Comparison of ENCODE assay signal across 9 cellular contexts in genomic region chr2:222319576-222320440, GRCh38. TPM values are rescaled to one million over a fixed set of nuclear protein-coding genes. Genes with fewer than 3 reads are reported as not detected.
DNase-seq lines count a peak whose midpoint lies in the region; ATAC-seq, FAIRE-seq and TF ChIP-seq lines count a peak whose summit lies in the region.
"Had no signal": no experiment of that assay in that cellular context is flagged by ENCODE, and none has a peak within 500 bp of the region (broad histone marks: within the 10 kb centered on the region; RNA-seq: fewer than 3 reads in every experiment).

No MANE protein-coding gene starts in this region.

- TF ChIP-seq CTCF in CD4-positive, alpha-beta T cell (IDR thresholded peaks at IDR 0.05): no peak
- TF ChIP-seq CTCF in breast epithelium (IDR thresholded peaks at IDR 0.05): no peak
- 0 out of 2 replicates have a peak, but pooled peaks have one; percentile 10 for TF ChIP-seq CTCF in HepG2 (CRISPR knock-in tag; IDR thresholded peaks at IDR 0.05)
- no peak for TF ChIP-seq CTCF in thyroid gland (IDR thresholded peaks at IDR 0.05)

- H3K79me2 ChIP-seq in HepG2 (ENCODE audit: insufficient read depth, low read length): no peaks in the 10 kb centered on the region

- no peaks in the 10 kb centered on the region; the same call in 1 of the 2 replicates for H4K20me1 ChIP-seq in HepG2 (ENCODE audit: insufficient read depth, low read length)

- H3K27me3 ChIP-seq in CD4-positive, alpha-beta T cell (ENCODE audit: control insufficient read depth, insufficient read depth, low read length): peaks cover 50% of the 10 kb centered on the region
- H3K27me3 ChIP-seq in breast epithelium: peaks cover 0 to 38% of the 10 kb centered on the region in 2 donors
- H3K27me3 ChIP-seq in HepG2 (ENCODE audit: control insufficient read depth in 1 of 2, insufficient read depth in 2 of 2, low read length in 2 of 2): peaks cover 12 to 37% of the 10 kb centered on the region in 2 experiments
- no peaks in the 10 kb centered on the region for H3K27me3 ChIP-seq in thyroid gland

- H3K4me1 ChIP-seq in breast epithelium (no peaks in the 10 kb centered on the region), HepG2 (ENCODE audit: insufficient read depth, low read length) (peaks cover 15% of the 10 kb centered on the region), thyroid gland (peaks cover 0 to 4% of the 10 kb centered on the region in 2 donors)

- no peak overlapping the region for H2AFZ ChIP-seq in HepG2 (ENCODE audit: low read length)

- ATAC-seq in CD4-positive, alpha-beta T cell (ENCODE audit: poor library complexity): peak; percentile 40
- ATAC-seq in HG02943 (IDR thresholded peaks at IDR 0.05; ENCODE audit: low read depth, unreplicated experiment) (peak; percentile 42), HepG2 (peak; percentile 46)

- no TSS peak for BruUV-seq in HepG2 (replicated peaks; lab: Mats Ljungman, UMichigan)

- H3K4me3 Mint-ChIP-seq in CD4-positive, alpha-beta T cell: peak overlapping the region; percentile 87

- peak; percentile 47 for TF ChIP-seq POLR2A in GM18526 (IDR thresholded peaks at IDR 0.05; ENCODE audit: extremely low read depth, insufficient read length)
- no peak for TF ChIP-seq POLR2A in breast epithelium (IDR thresholded peaks at IDR 0.05)
- TF ChIP-seq POLR2A in HepG2 (IDR thresholded peaks at IDR 0.05; ENCODE audit: insufficient read depth in 1 of 2, low read depth in 2 of 2, low read length in 2 of 2): no peak
- TF ChIP-seq POLR2A in thyroid gland (IDR thresholded peaks at IDR 0.05): peak in 1 of 2 donors; percentile 49

- in situ Hi-C loops in HepG2 (cut with HindIII; ENCODE audit: extremely low pct_ligation_motif_present, low pct_unique_long_range_greater_than_20kb): no loop called here

- no peaks in the 10 kb centered on the region for H3K9me3 Mint-ChIP-seq in CD4-positive, alpha-beta T cell

- no peak for TF ChIP-seq EP300 in HepG2 (IDR thresholded peaks at IDR 0.05; ENCODE audit: low read depth in 2 of 2, low read length in 2 of 2)
- no peak for TF ChIP-seq EP300 in HepG2 (CRISPR knock-in tag; IDR thresholded peaks at IDR 0.05; ENCODE audit: borderline replicate concordance)

- H3K27me3 Mint-ChIP-seq in CD4-positive, alpha-beta T cell: peaks cover 75% of the 10 kb centered on the region

- no peak for FAIRE-seq in HepG2 (lab: Jason Lieb, UNC)
- FAIRE-seq: TTC549 had no signal

- H3K4me3 ChIP-seq in breast epithelium (peak overlapping the region; percentile 35 to 68 (median 53)), HepG2 (replicated peaks in 1 of 3; ENCODE audit: insufficient read depth in 1 of 3, low read depth in 2 of 3, low read length in 3 of 3) (peak overlapping the region; percentile 35 to 66 (median 52); a peak in 4 of 6 replicates), thyroid gland (replicated peaks in 1 of 3) (peak overlapping the region in 2 of 3 donors; percentile 13 to 38)

- peak in 1 of 10 experiments; percentile 22 for DNase-seq in CD4-positive, alpha-beta T cell
- peak; percentile 47 for DNase-seq in NCI-H2196 treated with DMSO at 0.1 percent for 48 hours (lab: John Stamatoyannopoulos, UW; ENCODE audit: unreplicated experiment)
- DNase-seq in breast epithelium (ENCODE audit: low spot score in 2 of 2): no peak
- DNase-seq in HepG2 (ENCODE audit: low spot score): no peak
- peak; percentile 66 to 72 for DNase-seq in thyroid gland
- DNase-seq in DMS114 treated with DMSO at 0.1 percent for 48 hours (lab: John Stamatoyannopoulos, UW; ENCODE audit: unreplicated experiment): no peak

- H3K27ac ChIP-seq in CD4-positive, alpha-beta T cell (ENCODE audit: low read depth, low read length): no peak overlapping the region
- H3K27ac ChIP-seq in breast epithelium (peak overlapping the region; percentile 18 to 26), HepG2 (ENCODE audit: extremely low read length, insufficient read depth, low read length) (no peak overlapping the region), thyroid gland (peak overlapping the region; percentile 19 to 79 (median 41))

- no peaks in the 10 kb centered on the region for H3K36me3 Mint-ChIP-seq in CD4-positive, alpha-beta T cell (ENCODE audit: low read depth)

- TF ChIP-seq RAD21 in HepG2 (CRISPR knock-in tag; IDR thresholded peaks at IDR 0.05): no peak

- no peak overlapping the region for H3K27ac Mint-ChIP-seq in CD4-positive, alpha-beta T cell

- no peak overlapping the region for H3K9ac ChIP-seq in HepG2 (ENCODE audit: insufficient read depth, low read depth, low read length)

- 8% methylated on average over 12 of the region's 97 CpGs for WGBS in HepG2 (ENCODE audit: low lambda C conversion rate)
- WGBS in thyroid gland, 2 donors: 0 to 1% methylated on average over 7 to 36 of the region's 97 CpGs

- H3K36me3 ChIP-seq in breast epithelium: no peaks in the 10 kb centered on the region
- no peaks in the 10 kb centered on the region for H3K36me3 ChIP-seq in HepG2 (replicated peaks in 1 of 2; ENCODE audit: control insufficient read depth in 1 of 2, insufficient read depth in 2 of 2, low read length in 2 of 2)
- H3K36me3 ChIP-seq in thyroid gland: no peaks in the 10 kb centered on the region

- H3K9me3 ChIP-seq in CD4-positive, alpha-beta T cell (ENCODE audit: control insufficient read depth, low read length): no peaks in the 10 kb centered on the region
- no peaks in the 10 kb centered on the region for H3K9me3 ChIP-seq in breast epithelium
- H3K9me3 ChIP-seq in HepG2 (ENCODE audit: low read length): no peaks in the 10 kb centered on the region
- H3K9me3 ChIP-seq in thyroid gland: no peaks in the 10 kb centered on the region

- CTCF ChIA-PET in CD4-positive, alpha-beta T cell (lab: Charles Lee): no interaction called here
- CTCF ChIA-PET in HepG2 (lab: Yijun Ruan, JAX; ENCODE audit: low intra/inter-chr PET ratio, low total read pairs): no interaction called here

- intact Hi-C loops in CD4-positive, alpha-beta T cell (cut with DNase I, micrococcal nuclease): loop anchor here (2.0 to 10.0 kb wide), 6 partner anchors 105 to 293 kb away; partner anchors contain the start of gene SGPP2 (in 1 of the 2)
- intact Hi-C loops in breast epithelium (cut with DNase I; ENCODE audit: low total_unique reads): no loop called here
- intact Hi-C loops in HepG2 (cut with micrococcal nuclease; ENCODE audit: unreplicated experiment): loop anchor here (2.0 to 10.0 kb wide), 2 partner anchors 115 to 243 kb away; no protein-coding TSS in a partner anchor
- intact Hi-C loops in thyroid gland (cut with DNase I): loop anchor here (5.0 to 10.0 kb wide), 4 partner anchors 85 to 292 kb away; no protein-coding TSS in a partner anchor

- POLR2A ChIA-PET in CD4-positive, alpha-beta T cell (lab: Charles Lee): no interaction called here
- POLR2A ChIA-PET in HepG2 (lab: Yijun Ruan, JAX): no interaction called here

- H3K4me1 Mint-ChIP-seq in CD4-positive, alpha-beta T cell (ENCODE audit: low read depth): peaks cover 14% of the 10 kb centered on the region

- H3K4me2 ChIP-seq in HepG2 (ENCODE audit: low read depth, low read length): peak overlapping the region; percentile 81

RNA-seq across cellular contexts. Expression of gene PAX3, which starts 21.0 kb away (rescaled TPM):
- total RNA-seq in CD4-positive, alpha-beta T cell: not detected
- 1 to 10 TPM in 2 of 3 donors, under 1 TPM in 1; 0.29 to 2.9 (median 2.3) TPM for total RNA-seq in breast epithelium
- not detected in 2 replicates for total RNA-seq in HepG2 (2016; rRNA removed; fragmentation: Illumina TruSeq; extraction: Trizol)
- not detected in 2 replicates for total RNA-seq in HepG2 (2016; cell fraction: cytosol; rRNA removed; fragmentation: Illumina TruSeq; extraction: Trizol; ENCODE audit: low read depth)
- not detected in 2 replicates for total RNA-seq in HepG2 (2016; cell fraction: insoluble cytoplasmic fraction; rRNA removed; fragmentation: Illumina TruSeq; extraction: Trizol)
- total RNA-seq in HepG2 (2016; cell fraction: membrane; rRNA removed; fragmentation: Illumina TruSeq; extraction: Trizol): not detected in 2 replicates
- total RNA-seq in HepG2 (2016; cell fraction: nucleus; rRNA removed; fragmentation: Illumina TruSeq; extraction: Trizol): not detected in 2 replicates
- 0.07 TPM in 1 of 2 replicates, not detected in the other for polyA plus RNA-seq in HepG2 (2011; rRNA removed)
- not detected in 2 replicates for polyA plus RNA-seq in HepG2 (2011; cell fraction: cytosol; rRNA removed)
- not detected in 2 replicates for polyA plus RNA-seq in HepG2 (2011; cell fraction: nucleus; rRNA removed)
- polyA plus RNA-seq in HepG2 (2012): not detected in 2 replicates
- not detected in 2 replicates for polyA plus RNA-seq in HepG2 (2016; cell fraction: cytosol; fragmentation: Illumina TruSeq; extraction: Trizol; ENCODE audit: low read depth)
- polyA plus RNA-seq in HepG2 (2016; cell fraction: insoluble cytoplasmic fraction; fragmentation: Illumina TruSeq; extraction: Trizol; ENCODE audit: low read depth): not detected in 2 replicates
- not detected in 2 replicates for polyA plus RNA-seq in HepG2 (2016; cell fraction: membrane; fragmentation: Illumina TruSeq; extraction: Trizol; ENCODE audit: low read depth)
- not detected in 2 replicates for polyA plus RNA-seq in HepG2 (2016; cell fraction: nucleus; fragmentation: Illumina TruSeq; extraction: Trizol; ENCODE audit: insufficient read depth, low read depth)
- not detected in 2 replicates for polyA minus RNA-seq in HepG2 (2011; rRNA and poly(A)+ RNA removed; ENCODE audit: low replicate concordance)
- polyA minus RNA-seq in HepG2 (2011; cell fraction: cytosol; rRNA and poly(A)+ RNA removed): not detected in 2 replicates
- not detected in 2 replicates for polyA minus RNA-seq in HepG2 (2011; cell fraction: nucleus; rRNA and poly(A)+ RNA removed)
- total RNA-seq in thyroid gland: not detected

Comparison
In these comparisons a context has a peak if more than half of its experiments do, and no peak if none do; other contexts are left out.
1. DNase-seq: peak in NCI-H2196 treated with DMSO at 0.1 percent for 48 hours (single experiment) and thyroid gland (2 of 2); none in breast epithelium (0 of 2), HepG2 (single experiment) and DMS114 treated with DMSO at 0.1 percent for 48 hours (single experiment).
2. H3K27ac ChIP-seq: peak in breast epithelium (2 of 2) and thyroid gland (3 of 3); none in CD4-positive, alpha-beta T cell (single experiment) and HepG2 (single experiment).
3. Peak in every context shown above with its lines, with median percentiles within 50 percentile points of each other: ATAC-seq and H3K4me3 ChIP-seq.